In genomic region chr20:15011631-15012030, GRCh38 we compare ENCODE assay signal across 19 cellular contexts.
"Had no signal": no experiment of that assay in that cellular context is flagged by ENCODE, and none has a peak within 500 bp of the region (broad histone marks: within the 10 kb centered on the region; RNA-seq: fewer than 3 reads in every experiment).

No MANE protein-coding gene starts in this region.

- H3K27me3 Mint-ChIP-seq: activated CD4-positive, alpha-beta T cell treated with anti-CD3 and anti-CD28 coated beads for 36 hours; activated naive CD8-positive, alpha-beta T cell had no signal

- H3K27ac Mint-ChIP-seq: activated CD4-positive, alpha-beta T cell treated with anti-CD3 and anti-CD28 coated beads for 36 hours; activated naive CD8-positive, alpha-beta T cell; activated T-cell treated with anti-CD3 and anti-CD28 coated beads, Interleukin-2, amount 50 U/mL, for 72 hours; nephron progenitor cell had no signal

- H3K4me1 ChIP-seq: esophagus squamous epithelium, left ventricle myocardium inferior, parathyroid adenoma had no signal

- H3K36me3 Mint-ChIP-seq: activated naive CD8-positive, alpha-beta T cell had no signal

- H3K36me3 ChIP-seq: esophagus squamous epithelium, left ventricle myocardium inferior, tibial nerve had no signal

- H3K4me3 Mint-ChIP-seq: activated CD4-positive, alpha-beta T cell treated with anti-CD3 and anti-CD28 coated beads for 36 hours; activated naive CD8-positive, alpha-beta T cell; activated T-cell treated with anti-CD3 and anti-CD28 coated beads, Interleukin-2, amount 50 U/mL, for 72 hours; nephron progenitor cell had no signal

- H3K9me3 ChIP-seq: esophagus squamous epithelium, left ventricle myocardium inferior, mucosa of descending colon, tibial nerve had no signal

- ATAC-seq: activated CD4-positive, alpha-beta T cell treated with anti-CD3 and anti-CD28 coated beads for 36 hours; activated T-cell treated with anti-CD3 and anti-CD28 coated beads, Interleukin-2, amount 50 U/mL, for 72 hours; mucosa of descending colon; right cardiac atrium had no signal

- H3K4me3 ChIP-seq: esophagus squamous epithelium, left ventricle myocardium inferior, lung, mucosa of descending colon, tibial nerve had no signal

- H3K27me3 ChIP-seq: esophagus squamous epithelium, tibial nerve had no signal

- DNase-seq: activated CD4-positive, alpha-beta T cell treated with anti-CD3 and anti-CD28 coated beads for 36 hours; activated CD4-positive, CD25-positive, alpha-beta regulatory T cell; activated naive CD4-positive, alpha-beta T cell treated with Interleukin-2 at 50 U/mL for 16 hours; activated T-cell treated with anti-CD3 and anti-CD28 coated beads for 4 hours; activated T-cell treated with anti-CD3 and anti-CD28 coated beads, Interleukin-2, amount 50 U/mL, for 72 hours; anterior cingulate cortex; effector CD8-positive, alpha-beta T cell; esophagus squamous epithelium; left ventricle myocardium inferior; mucosa of descending colon; nephron progenitor cell; nucleus accumbens; right cardiac atrium; stimulated activated CD4-positive, alpha-beta T cell treated with anti-CD3 and anti-CD28 coated beads, Interleukin-15, amount 100 ng/mL, for 24 hours; stimulated activated naive CD4-positive, alpha-beta T cell treated with Interleukin-2 at 50 U/mL for 16 hours had no signal

- H3K4me1 Mint-ChIP-seq: activated CD4-positive, alpha-beta T cell treated with anti-CD3 and anti-CD28 coated beads for 36 hours had no signal
